ENCODE assay signal across 8 cellular contexts in genomic region chr7:73770002-73770859, GRCh38. TPM values are rescaled to one million over a fixed set of nuclear protein-coding genes. Genes with fewer than 3 reads are reported as not detected.
A peak's percentile ranks its signal among the peaks of the same experiment; 100 is the strongest.
DNase-seq lines count a peak whose midpoint lies in the region; ATAC-seq, FAIRE-seq and TF ChIP-seq lines count a peak whose summit lies in the region.

TSS of gene CLDN3 (minus strand) at chr7:73770270. CDS start at chr7:73770049, 221 bp downstream.

- CTCF ChIA-PET in A673 (lab: Charles Lee) (interaction anchor here (0.8 kb wide), 1 partner anchor 446 kb away, joined by 4 read pairs; no protein-coding TSS in a partner anchor), Panc1 (lab: Charles Lee) (interaction anchor here (0.7 kb wide), 1 partner anchor 264 kb away, joined by 3 read pairs; no protein-coding TSS in a partner anchor)
- CTCF ChIA-PET in naive thymus-derived CD4-positive, alpha-beta T cell (lab: Charles Lee) = no interaction called here

- peaks cover 0 to 12% (median 4%) of the 10 kb centered on the region in 7 donors for H3K4me1 Mint-ChIP-seq in naive thymus-derived CD4-positive, alpha-beta T cell

- H3K4me3 Mint-ChIP-seq in naive thymus-derived CD4-positive, alpha-beta T cell = peak within 1 kb of the TSS in 7 of 10 donors; percentile 29 to 72 (median 56)

- POLR2A ChIA-PET in A673 (lab: Charles Lee; ENCODE audit: low non-redundant PET) = no interaction called here
- POLR2A ChIA-PET in Panc1 (lab: Charles Lee) = no interaction called here
- POLR2A ChIA-PET in naive thymus-derived CD4-positive, alpha-beta T cell (lab: Charles Lee) = no interaction called here

- peak; percentile 96 for ATAC-seq in Panc1
- peak; percentile 42 for ATAC-seq in naive thymus-derived CD4-positive, alpha-beta T cell
- no peak for ATAC-seq in GM21515 (IDR thresholded peaks at IDR 0.05; ENCODE audit: unreplicated experiment)
- ATAC-seq in gastrocnemius medialis = no peak

- peak within 1 kb of the TSS; percentile 36 for H3K4me3 ChIP-seq in A673 (ENCODE audit: low read depth, low read length, poor library complexity, severe bottlenecking)
- peak within 1 kb of the TSS; percentile 54 to 73 for H3K4me3 ChIP-seq in Panc1 (ENCODE audit: low read depth in 2 of 2, low read length in 2 of 2)
- H3K4me3 ChIP-seq in effector memory CD4-positive, alpha-beta T cell (ENCODE audit: insufficient read depth, low read depth, low read length, poor library complexity, severe bottlenecking) = peak within 1 kb of the TSS; percentile 15
- no peak within 1 kb of the TSS for H3K4me3 ChIP-seq in naive thymus-derived CD4-positive, alpha-beta T cell (ENCODE audit: low read length)
- peak within 1 kb of the TSS in 2 of 4 donors; percentile 6 to 20 for H3K4me3 ChIP-seq in gastrocnemius medialis

- TF ChIP-seq POLR2A in gastrocnemius medialis (IDR thresholded peaks at IDR 0.05) = no peak

- peaks cover 0 to 7% (median 0%) of the 10 kb centered on the region in 11 donors for H3K9me3 Mint-ChIP-seq in naive thymus-derived CD4-positive, alpha-beta T cell

- no peak within 1 kb of the TSS for H3K27ac ChIP-seq in A673 (ENCODE audit: low read depth, low read length, poor library complexity, severe bottlenecking)
- H3K27ac ChIP-seq in Panc1 (ENCODE audit: low read length) = peak within 1 kb of the TSS; percentile 31; the same call in 1 of the 2 replicates
- H3K27ac ChIP-seq in effector memory CD4-positive, alpha-beta T cell (ENCODE audit: insufficient read depth, low read length, poor library complexity, severe bottlenecking) = no peak within 1 kb of the TSS
- no peak within 1 kb of the TSS for H3K27ac ChIP-seq in naive thymus-derived CD4-positive, alpha-beta T cell (ENCODE audit: low read depth, low read length)
- H3K27ac ChIP-seq in gastrocnemius medialis = no peak within 1 kb of the TSS

- peaks cover 0 to 4% (median 0%) of the 10 kb centered on the region in 5 donors for H3K36me3 Mint-ChIP-seq in naive thymus-derived CD4-positive, alpha-beta T cell

- peaks cover 26 to 66% (median 37%) of the 10 kb centered on the region in 5 donors for H3K27me3 Mint-ChIP-seq in naive thymus-derived CD4-positive, alpha-beta T cell

- DNase-seq in A673 (ENCODE audit: low spot score) (no peak), HTR-8/SVneo (ENCODE audit: insufficient read length, low spot score) (peak; percentile 53), Panc1 (ENCODE audit: low read depth, low spot score) (no peak), COLO829 (ENCODE audit: low spot score) (no peak), gastrocnemius medialis (no peak)
- no peak for DNase-seq in effector memory CD4-positive, alpha-beta T cell
- peak in 3 of 9 donors; percentile 8 to 22 (median 8) for DNase-seq in naive thymus-derived CD4-positive, alpha-beta T cell

- BruUV-seq in A673 (replicated peaks; lab: Mats Ljungman, UMichigan) (no TSS peak), Panc1 (replicated peaks; lab: Mats Ljungman, UMichigan) (no TSS peak)

- H3K4me1 ChIP-seq in A673 (ENCODE audit: insufficient read depth, low read length, poor library complexity, severe bottlenecking) (no peaks in the 10 kb centered on the region), Panc1 (ENCODE audit: control insufficient read depth, insufficient read depth, low read length) (no peaks in the 10 kb centered on the region), gastrocnemius medialis (peaks cover 0 to 5% of the 10 kb centered on the region in 2 donors)
- peaks cover 7% of the 10 kb centered on the region for H3K4me1 ChIP-seq in effector memory CD4-positive, alpha-beta T cell (ENCODE audit: control insufficient read depth, insufficient read depth, low read length, poor library complexity, severe bottlenecking)
- H3K4me1 ChIP-seq in naive thymus-derived CD4-positive, alpha-beta T cell (ENCODE audit: control insufficient read depth in 2 of 2, insufficient read depth in 2 of 2, low read length in 2 of 2) = no peaks in the 10 kb centered on the region

- in situ Hi-C loops in Panc1 (cut with HindIII; ENCODE audit: low pct_unique_long_range_greater_than_20kb, low sequenced_read_pairs) (no loop called here), gastrocnemius medialis (cut with MboI; ENCODE audit: low sequenced_read_pairs in 4 of 4) (no loop called here)

- TF ChIP-seq CTCF in A673 (conservative IDR thresholded peaks at IDR 0.05; ENCODE audit: low read depth, low read length) (no peak), Panc1 (IDR thresholded peaks at IDR 0.05) (no peak), gastrocnemius medialis (IDR thresholded peaks at IDR 0.05 in 4 of 5, conservative IDR thresholded peaks at IDR 0.05 in 1 of 5) (no peak)

- H3K27me3 ChIP-seq in A673 (replicated peaks; ENCODE audit: insufficient read depth, low read depth, low read length, poor library complexity) = peaks cover 25% of the 10 kb centered on the region
- no peaks in the 10 kb centered on the region for H3K27me3 ChIP-seq in Panc1 (ENCODE audit: control insufficient read depth, insufficient read depth, low read length)
- H3K27me3 ChIP-seq in effector memory CD4-positive, alpha-beta T cell (replicated peaks; ENCODE audit: control insufficient read depth, insufficient read depth, low read length, poor library complexity, severe bottlenecking) = peaks cover 22% of the 10 kb centered on the region
- no peaks in the 10 kb centered on the region for H3K27me3 ChIP-seq in naive thymus-derived CD4-positive, alpha-beta T cell (ENCODE audit: control insufficient read depth in 2 of 2, insufficient read depth in 2 of 2, low read length in 2 of 2)
- peaks cover 33 to 58% (median 51%) of the 10 kb centered on the region in 3 donors for H3K27me3 ChIP-seq in gastrocnemius medialis

- intact Hi-C loops in A673 (cut with micrococcal nuclease; ENCODE audit: unreplicated experiment) (no loop called here), Panc1 (cut with micrococcal nuclease; ENCODE audit: unreplicated experiment) (no loop called here), gastrocnemius medialis (cut with DNase I; ENCODE audit: low total_unique reads) (no loop called here)
- intact Hi-C loops in naive thymus-derived CD4-positive, alpha-beta T cell (cut with micrococcal nuclease) = no loop called here

- FAIRE-seq in HTR-8/SVneo (lab: Jason Lieb, UNC) = peak; percentile 54

- H3K9me3 ChIP-seq in A673 (ENCODE audit: low read depth, low read length, poor library complexity, severe bottlenecking) (no peaks in the 10 kb centered on the region), Panc1 (ENCODE audit: control insufficient read depth, insufficient read depth, low read depth, low read length) (no peaks in the 10 kb centered on the region), gastrocnemius medialis (no peaks in the 10 kb centered on the region)
- H3K9me3 ChIP-seq in effector memory CD4-positive, alpha-beta T cell (ENCODE audit: control insufficient read depth, low read length) = no peaks in the 10 kb centered on the region
- no peaks in the 10 kb centered on the region for H3K9me3 ChIP-seq in naive thymus-derived CD4-positive, alpha-beta T cell (ENCODE audit: control insufficient read depth in 2 of 3, low read length in 3 of 3)

- no peak within 1 kb of the TSS for H3K27ac Mint-ChIP-seq in naive thymus-derived CD4-positive, alpha-beta T cell

- H3K36me3 ChIP-seq in A673 (ENCODE audit: insufficient read depth, low read length, poor library complexity, severe bottlenecking) = no peaks in the 10 kb centered on the region
- H3K36me3 ChIP-seq in Panc1 (ENCODE audit: control insufficient read depth, insufficient read depth, low read length) = no peaks in the 10 kb centered on the region
- no peaks in the 10 kb centered on the region for H3K36me3 ChIP-seq in effector memory CD4-positive, alpha-beta T cell (ENCODE audit: control insufficient read depth, insufficient read depth, low read length)
- no peaks in the 10 kb centered on the region for H3K36me3 ChIP-seq in naive thymus-derived CD4-positive, alpha-beta T cell (ENCODE audit: control insufficient read depth in 2 of 3, insufficient read depth in 3 of 3, low read length in 3 of 3)
- no peaks in the 10 kb centered on the region for H3K36me3 ChIP-seq in gastrocnemius medialis

RNA-seq across cellular contexts. Expression of gene CLDN3, which starts in this region (rescaled TPM):
- total RNA-seq in A673 (2021) = not detected in 2 replicates
- 16.8 TPM for total RNA-seq in Panc1 (2021; ENCODE audit: unreplicated experiment)
- polyA plus RNA-seq in Panc1 (2012; ENCODE audit: insufficient read length) = 66.8 TPM
- total RNA-seq in naive thymus-derived CD4-positive, alpha-beta T cell = not detected
- not detected for polyA plus RNA-seq in naive thymus-derived CD4-positive, alpha-beta T cell
- 1 to 10 TPM in 1 of 4 donors, not detected in 3; 5.0 TPM for total RNA-seq in gastrocnemius medialis

Comparison
In these comparisons a context has a peak if more than half of its experiments do, and no peak if none do; other contexts are left out.
1. Peak in ATAC-seq in naive thymus-derived CD4-positive, alpha-beta T cell; RNA of the gene not detected or under 1 TPM.